1 cellular context compared by ENCODE assay signal in the genomic region with DNA sequence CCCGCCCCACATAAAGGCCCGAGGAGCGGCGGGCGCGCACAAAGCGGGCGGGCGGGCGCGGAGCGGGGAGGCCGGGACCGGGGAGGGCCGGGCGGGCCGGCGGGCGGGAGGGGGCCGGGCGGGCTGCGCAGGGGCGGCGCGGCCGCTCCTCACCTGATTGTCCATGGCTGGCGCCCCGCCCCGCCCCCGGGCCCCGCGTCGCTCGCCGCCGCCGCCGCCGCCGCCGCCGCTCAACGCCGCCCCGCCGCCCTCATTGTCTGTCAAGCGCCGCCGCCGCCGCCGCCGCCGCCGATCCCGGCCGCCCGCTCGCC.
TF ChIP-seq lines count a peak whose summit lies in the region.

No MANE protein-coding gene starts in this region.

TF ChIP-seq in IMR-90, 13 proteins besides CTCF, POLR2A, EP300 and RAD21:
- TF ChIP-seq, protein P1, sequence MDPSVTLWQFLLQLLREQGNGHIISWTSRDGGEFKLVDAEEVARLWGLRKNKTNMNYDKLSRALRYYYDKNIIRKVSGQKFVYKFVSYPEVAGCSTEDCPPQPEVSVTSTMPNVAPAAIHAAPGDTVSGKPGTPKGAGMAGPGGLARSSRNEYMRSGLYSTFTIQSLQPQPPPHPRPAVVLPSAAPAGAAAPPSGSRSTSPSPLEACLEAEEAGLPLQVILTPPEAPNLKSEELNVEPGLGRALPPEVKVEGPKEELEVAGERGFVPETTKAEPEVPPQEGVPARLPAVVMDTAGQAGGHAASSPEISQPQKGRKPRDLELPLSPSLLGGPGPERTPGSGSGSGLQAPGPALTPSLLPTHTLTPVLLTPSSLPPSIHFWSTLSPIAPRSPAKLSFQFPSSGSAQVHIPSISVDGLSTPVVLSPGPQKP (IDR thresholded peaks at IDR 0.05; ENCODE audit: borderline replicate concordance, low read depth, low read length), result no peak
- TF ChIP-seq MAZ (IDR thresholded peaks at IDR 0.05; ENCODE audit: borderline replicate concordance, low read depth, low read length), result no peak
